ENCODE assay signal across 22 cellular contexts in genomic region chr3:100436951-100437350, GRCh38.
DNase-seq lines count a peak whose midpoint lies in the region; FAIRE-seq lines count a peak whose summit lies in the region.
"Had no signal": no experiment of that assay in that cellular context is flagged by ENCODE, and none has a peak within 500 bp of the region (broad histone marks: within the 10 kb centered on the region; RNA-seq: fewer than 3 reads in every experiment).

No MANE protein-coding gene starts in this region.

- FAIRE-seq in RCC 7860 (lab: Jason Lieb, UNC), result no peak

- H3K27ac ChIP-seq in epithelial cell of prostate, result peak overlapping the region; percentile 53
- H3K27ac ChIP-seq: 22Rv1, Peyer's patch had no signal

- DNase-seq in NCI-H524 (lab: John Stamatoyannopoulos, UW) (peak; percentile 10 to 60), NCI-H524 treated with DMSO at 0.1 percent for 48 hours (lab: John Stamatoyannopoulos, UW) (no peak), NCI-H82 treated with DMSO at 0.1 percent for 48 hours (lab: John Stamatoyannopoulos, UW; ENCODE audit: unreplicated experiment) (peak; percentile 76), epithelial cell of prostate (ENCODE audit: low read depth, low spot score) (no peak), amygdala (lab: John Stamatoyannopoulos, UW) (no peak), RCC 7860 (ENCODE audit: low spot score) (no peak), nucleus accumbens (lab: John Stamatoyannopoulos, UW) (no peak), COR-L47 (lab: John Stamatoyannopoulos, UW) (no peak)
- DNase-seq: BE2C; Caco-2; CD4-positive, CD25-positive, alpha-beta regulatory T cell; DMS153; Karpas-422; NCI-H1048; NCI-H1436 treated with DMSO at 0.1 percent for 48 hours; NCI-H2029; NCI-H345; NCI-H526 treated with DMSO at 0.1 percent for 48 hours; Peyer's patch; Right ventricle myocardium superior; SW 1271 had no signal

Comparison
In these comparisons a context has a peak if more than half of its experiments do, and no peak if none do; other contexts are left out.
1. DNase-seq: peak in NCI-H524 (2 of 2) and NCI-H82 treated with DMSO at 0.1 percent for 48 hours (single experiment); none in NCI-H524 treated with DMSO at 0.1 percent for 48 hours (single experiment), epithelial cell of prostate (single experiment), amygdala (0 of 56), RCC 7860 (single experiment), nucleus accumbens (0 of 56) and COR-L47 (single experiment).